16 cellular contexts compared by ENCODE assay signal in genomic region chr5:99054972-99055371, GRCh38.
DNase-seq lines count a peak whose midpoint lies in the region; ATAC-seq lines count a peak whose summit lies in the region.
"Had no signal": no experiment of that assay in that cellular context is flagged by ENCODE, and none has a peak within 500 bp of the region (broad histone marks: within the 10 kb centered on the region; RNA-seq: fewer than 3 reads in every experiment).

No MANE protein-coding gene starts in this region.

- H3K36me3 Mint-ChIP-seq in activated T-cell treated with anti-CD3 and anti-CD28 coated beads, Interleukin-2, amount 50 U/mL, for 24 hours (ENCODE audit: low read depth), result no peaks in the 10 kb centered on the region
- no peaks in the 10 kb centered on the region for H3K36me3 Mint-ChIP-seq in activated T-cell treated with anti-CD3 and anti-CD28 coated beads, Interleukin-2, amount 50 U/mL, for 4 hours (ENCODE audit: insufficient read depth)
- peaks cover 4% of the 10 kb centered on the region in 2 donors for H3K36me3 Mint-ChIP-seq in stimulated activated naive B cell treated with anti-CD40 and anti-IgM and Interleukin-4, amounts not matched to agents 10 μg/mL and 1 μg/mL and 100 μg/mL, for 72 hours
- H3K36me3 Mint-ChIP-seq: activated CD8-positive, alpha-beta memory T cell treated with anti-CD3 and anti-CD28 coated beads, Interleukin-2, amount 10 ng/mL, durations not matched to agents 7 days and 5 days; activated naive CD4-positive, alpha-beta T cell treated with anti-CD3 and anti-CD28 coated beads, Interleukin-2, amount 50 U/mL, for 72 hours had no signal

- H3K4me3 Mint-ChIP-seq in activated T-cell treated with anti-CD3 and anti-CD28 coated beads, Interleukin-2, amount 50 U/mL, for 24 hours, result no peak overlapping the region
- H3K4me3 Mint-ChIP-seq in activated T-cell treated with anti-CD3 and anti-CD28 coated beads, Interleukin-2, amount 50 U/mL, for 4 hours, result no peak overlapping the region
- no peak overlapping the region for H3K4me3 Mint-ChIP-seq in stimulated activated naive B cell treated with anti-CD40 and anti-IgM and Interleukin-4, amounts not matched to agents 10 μg/mL and 1 μg/mL and 100 μg/mL, for 72 hours
- H3K4me3 Mint-ChIP-seq: activated CD8-positive, alpha-beta memory T cell treated with anti-CD3 and anti-CD28 coated beads, Interleukin-2, amount 10 ng/mL, durations not matched to agents 7 days and 5 days had no signal

- no peak for ATAC-seq in activated T-cell treated with anti-CD3 and anti-CD28 coated beads, Interleukin-2, amount 50 U/mL, for 4 hours
- peak; percentile 60 for ATAC-seq in GM21825 (IDR thresholded peaks at IDR 0.05; ENCODE audit: unreplicated experiment)
- ATAC-seq in HG03575 (IDR thresholded peaks at IDR 0.05; ENCODE audit: extremely low read depth, insufficient number of reproducible peaks, low FRiP score, unreplicated experiment), result peak; percentile 50
- ATAC-seq in stimulated activated naive B cell treated with anti-CD40 and anti-IgM and Interleukin-4, amounts not matched to agents 10 μg/mL and 1 μg/mL and 100 μg/mL, for 72 hours (replicated peaks), result peak; percentile 94 to 96
- no peak for ATAC-seq in GM18520 (IDR thresholded peaks at IDR 0.05; ENCODE audit: unreplicated experiment)
- ATAC-seq: activated CD8-positive, alpha-beta memory T cell treated with anti-CD3 and anti-CD28 coated beads, Interleukin-2, amount 10 ng/mL, durations not matched to agents 7 days and 5 days; activated naive CD4-positive, alpha-beta T cell treated with anti-CD3 and anti-CD28 coated beads, Interleukin-2, amount 50 U/mL, for 72 hours; lower lobe of right lung; right lobe of liver had no signal

- H3K4me1 Mint-ChIP-seq in activated T-cell treated with anti-CD3 and anti-CD28 coated beads, Interleukin-2, amount 50 U/mL, for 24 hours (ENCODE audit: low read depth), result peaks cover 8% of the 10 kb centered on the region
- peaks cover 5% of the 10 kb centered on the region for H3K4me1 Mint-ChIP-seq in activated T-cell treated with anti-CD3 and anti-CD28 coated beads, Interleukin-2, amount 50 U/mL, for 4 hours (ENCODE audit: low read depth)
- H3K4me1 Mint-ChIP-seq in stimulated activated naive B cell treated with anti-CD40 and anti-IgM and Interleukin-4, amounts not matched to agents 10 μg/mL and 1 μg/mL and 100 μg/mL, for 72 hours, result peaks cover 18 to 28% of the 10 kb centered on the region in 2 donors
- H3K4me1 Mint-ChIP-seq: activated CD8-positive, alpha-beta memory T cell treated with anti-CD3 and anti-CD28 coated beads, Interleukin-2, amount 10 ng/mL, durations not matched to agents 7 days and 5 days had no signal

- H3K27me3 Mint-ChIP-seq in activated T-cell treated with anti-CD3 and anti-CD28 coated beads, Interleukin-2, amount 50 U/mL, for 24 hours, result no peaks in the 10 kb centered on the region
- H3K27me3 Mint-ChIP-seq in activated T-cell treated with anti-CD3 and anti-CD28 coated beads, Interleukin-2, amount 50 U/mL, for 4 hours (ENCODE audit: low read depth), result no peaks in the 10 kb centered on the region
- H3K27me3 Mint-ChIP-seq in stimulated activated naive B cell treated with anti-CD40 and anti-IgM and Interleukin-4, amounts not matched to agents 10 μg/mL and 1 μg/mL and 100 μg/mL, for 72 hours, result no peaks in the 10 kb centered on the region
- H3K27me3 Mint-ChIP-seq: activated CD8-positive, alpha-beta memory T cell treated with anti-CD3 and anti-CD28 coated beads, Interleukin-2, amount 10 ng/mL, durations not matched to agents 7 days and 5 days had no signal

- H3K27ac Mint-ChIP-seq in activated T-cell treated with anti-CD3 and anti-CD28 coated beads, Interleukin-2, amount 50 U/mL, for 24 hours, result peak overlapping the region; percentile 18
- peak overlapping the region; percentile 51 for H3K27ac Mint-ChIP-seq in stimulated activated naive B cell treated with anti-CD40 and anti-IgM and Interleukin-4, amounts not matched to agents 10 μg/mL and 1 μg/mL and 100 μg/mL, for 72 hours
- H3K27ac Mint-ChIP-seq: activated CD8-positive, alpha-beta memory T cell treated with anti-CD3 and anti-CD28 coated beads, Interleukin-2, amount 10 ng/mL, durations not matched to agents 7 days and 5 days; activated naive CD4-positive, alpha-beta T cell treated with anti-CD3 and anti-CD28 coated beads, Interleukin-2, amount 50 U/mL, for 72 hours had no signal

- no peaks in the 10 kb centered on the region for H3K9me3 Mint-ChIP-seq in activated T-cell treated with anti-CD3 and anti-CD28 coated beads, Interleukin-2, amount 50 U/mL, for 24 hours
- no peaks in the 10 kb centered on the region for H3K9me3 Mint-ChIP-seq in activated T-cell treated with anti-CD3 and anti-CD28 coated beads, Interleukin-2, amount 50 U/mL, for 4 hours
- no peaks in the 10 kb centered on the region for H3K9me3 Mint-ChIP-seq in stimulated activated naive B cell treated with anti-CD40 and anti-IgM and Interleukin-4, amounts not matched to agents 10 μg/mL and 1 μg/mL and 100 μg/mL, for 72 hours
- H3K9me3 Mint-ChIP-seq: activated naive CD4-positive, alpha-beta T cell treated with anti-CD3 and anti-CD28 coated beads, Interleukin-2, amount 50 U/mL, for 72 hours had no signal

- DNase-seq in activated T-cell treated with anti-CD3 and anti-CD28 coated beads, Interleukin-2, amount 50 U/mL, for 24 hours, result no peak
- DNase-seq in activated T-cell treated with anti-CD3 and anti-CD28 coated beads, Interleukin-2, amount 50 U/mL, for 4 hours, result no peak
- DNase-seq in stimulated activated naive B cell treated with anti-CD40 and anti-IgM and Interleukin-4, amounts not matched to agents 10 μg/mL and 1 μg/mL and 100 μg/mL, for 72 hours, result no peak
- no peak for DNase-seq in amygdala (lab: John Stamatoyannopoulos, UW)
- no peak for DNase-seq in effector CD8-positive, alpha-beta T cell (lab: John Stamatoyannopoulos, UW)
- DNase-seq: activated CD8-positive, alpha-beta memory T cell treated with anti-CD3 and anti-CD28 coated beads, Interleukin-2, amount 10 ng/mL, durations not matched to agents 7 days and 5 days; lower lobe of right lung; NCI-H1694 treated with DMSO at 0.1 percent for 48 hours; NCI-H526; right lobe of liver; stimulated activated CD4-positive, alpha-beta T cell treated with anti-CD3 and anti-CD28 coated beads, Interleukin-4, amount 100 ng/mL, for 1 hour; WERI-Rb-1 had no signal

Comparison
In these comparisons a context has a peak if more than half of its experiments do, and no peak if none do; other contexts are left out.
1. ATAC-seq: peak in GM21825 (single experiment), HG03575 (single experiment) and stimulated activated naive B cell treated with anti-CD40 and anti-IgM and Interleukin-4, amounts not matched to agents 10 μg/mL and 1 μg/mL and 100 μg/mL, for 72 hours (2 of 2); none in activated T-cell treated with anti-CD3 and anti-CD28 coated beads, Interleukin-2, amount 50 U/mL, for 4 hours (0 of 2) and GM18520 (single experiment).